1 cellular context compared by ENCODE assay signal in the genomic region with DNA sequence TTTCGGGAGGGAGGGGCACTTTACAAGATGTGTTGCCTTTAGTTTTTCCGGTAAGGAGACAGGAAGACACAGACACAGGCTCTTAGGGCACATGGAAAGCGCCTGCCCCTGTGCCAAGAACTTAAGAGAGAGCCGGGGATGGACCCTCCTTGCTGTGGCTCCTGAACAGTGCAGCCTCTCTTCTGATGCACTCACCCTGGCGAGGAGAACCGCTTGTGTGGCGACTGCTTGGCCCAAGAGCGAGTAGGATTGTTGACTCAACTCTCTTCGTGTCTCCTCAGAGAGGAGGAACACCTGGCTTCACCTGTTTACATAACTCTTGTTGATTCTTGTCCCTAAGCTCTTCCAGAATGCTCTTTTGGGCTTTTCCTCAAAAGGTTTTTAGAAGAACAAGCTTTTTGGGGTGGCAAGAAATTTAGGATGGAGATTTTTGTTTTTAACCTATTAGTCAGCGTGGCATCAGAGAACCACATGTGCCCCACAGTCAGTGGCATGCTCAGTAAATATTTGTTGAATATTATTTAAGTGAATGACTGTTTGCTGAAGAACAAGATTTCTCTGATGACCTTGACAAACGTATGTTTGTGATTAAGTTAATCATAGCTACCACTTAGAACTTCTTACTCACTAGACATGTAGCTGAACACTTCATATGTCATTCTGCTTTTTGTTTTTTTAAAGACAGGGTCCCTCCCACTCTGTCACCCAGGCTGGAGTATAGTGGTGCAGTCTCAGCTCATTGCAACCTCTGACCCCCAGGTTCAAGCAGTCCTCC.
TF ChIP-seq lines count a peak whose summit lies in the region.

No MANE protein-coding gene starts in this region.

TF ChIP-seq in GM23338, 12 proteins besides CTCF, POLR2A, EP300 and RAD21 (continued from another document):
- TF ChIP-seq, protein P1, sequence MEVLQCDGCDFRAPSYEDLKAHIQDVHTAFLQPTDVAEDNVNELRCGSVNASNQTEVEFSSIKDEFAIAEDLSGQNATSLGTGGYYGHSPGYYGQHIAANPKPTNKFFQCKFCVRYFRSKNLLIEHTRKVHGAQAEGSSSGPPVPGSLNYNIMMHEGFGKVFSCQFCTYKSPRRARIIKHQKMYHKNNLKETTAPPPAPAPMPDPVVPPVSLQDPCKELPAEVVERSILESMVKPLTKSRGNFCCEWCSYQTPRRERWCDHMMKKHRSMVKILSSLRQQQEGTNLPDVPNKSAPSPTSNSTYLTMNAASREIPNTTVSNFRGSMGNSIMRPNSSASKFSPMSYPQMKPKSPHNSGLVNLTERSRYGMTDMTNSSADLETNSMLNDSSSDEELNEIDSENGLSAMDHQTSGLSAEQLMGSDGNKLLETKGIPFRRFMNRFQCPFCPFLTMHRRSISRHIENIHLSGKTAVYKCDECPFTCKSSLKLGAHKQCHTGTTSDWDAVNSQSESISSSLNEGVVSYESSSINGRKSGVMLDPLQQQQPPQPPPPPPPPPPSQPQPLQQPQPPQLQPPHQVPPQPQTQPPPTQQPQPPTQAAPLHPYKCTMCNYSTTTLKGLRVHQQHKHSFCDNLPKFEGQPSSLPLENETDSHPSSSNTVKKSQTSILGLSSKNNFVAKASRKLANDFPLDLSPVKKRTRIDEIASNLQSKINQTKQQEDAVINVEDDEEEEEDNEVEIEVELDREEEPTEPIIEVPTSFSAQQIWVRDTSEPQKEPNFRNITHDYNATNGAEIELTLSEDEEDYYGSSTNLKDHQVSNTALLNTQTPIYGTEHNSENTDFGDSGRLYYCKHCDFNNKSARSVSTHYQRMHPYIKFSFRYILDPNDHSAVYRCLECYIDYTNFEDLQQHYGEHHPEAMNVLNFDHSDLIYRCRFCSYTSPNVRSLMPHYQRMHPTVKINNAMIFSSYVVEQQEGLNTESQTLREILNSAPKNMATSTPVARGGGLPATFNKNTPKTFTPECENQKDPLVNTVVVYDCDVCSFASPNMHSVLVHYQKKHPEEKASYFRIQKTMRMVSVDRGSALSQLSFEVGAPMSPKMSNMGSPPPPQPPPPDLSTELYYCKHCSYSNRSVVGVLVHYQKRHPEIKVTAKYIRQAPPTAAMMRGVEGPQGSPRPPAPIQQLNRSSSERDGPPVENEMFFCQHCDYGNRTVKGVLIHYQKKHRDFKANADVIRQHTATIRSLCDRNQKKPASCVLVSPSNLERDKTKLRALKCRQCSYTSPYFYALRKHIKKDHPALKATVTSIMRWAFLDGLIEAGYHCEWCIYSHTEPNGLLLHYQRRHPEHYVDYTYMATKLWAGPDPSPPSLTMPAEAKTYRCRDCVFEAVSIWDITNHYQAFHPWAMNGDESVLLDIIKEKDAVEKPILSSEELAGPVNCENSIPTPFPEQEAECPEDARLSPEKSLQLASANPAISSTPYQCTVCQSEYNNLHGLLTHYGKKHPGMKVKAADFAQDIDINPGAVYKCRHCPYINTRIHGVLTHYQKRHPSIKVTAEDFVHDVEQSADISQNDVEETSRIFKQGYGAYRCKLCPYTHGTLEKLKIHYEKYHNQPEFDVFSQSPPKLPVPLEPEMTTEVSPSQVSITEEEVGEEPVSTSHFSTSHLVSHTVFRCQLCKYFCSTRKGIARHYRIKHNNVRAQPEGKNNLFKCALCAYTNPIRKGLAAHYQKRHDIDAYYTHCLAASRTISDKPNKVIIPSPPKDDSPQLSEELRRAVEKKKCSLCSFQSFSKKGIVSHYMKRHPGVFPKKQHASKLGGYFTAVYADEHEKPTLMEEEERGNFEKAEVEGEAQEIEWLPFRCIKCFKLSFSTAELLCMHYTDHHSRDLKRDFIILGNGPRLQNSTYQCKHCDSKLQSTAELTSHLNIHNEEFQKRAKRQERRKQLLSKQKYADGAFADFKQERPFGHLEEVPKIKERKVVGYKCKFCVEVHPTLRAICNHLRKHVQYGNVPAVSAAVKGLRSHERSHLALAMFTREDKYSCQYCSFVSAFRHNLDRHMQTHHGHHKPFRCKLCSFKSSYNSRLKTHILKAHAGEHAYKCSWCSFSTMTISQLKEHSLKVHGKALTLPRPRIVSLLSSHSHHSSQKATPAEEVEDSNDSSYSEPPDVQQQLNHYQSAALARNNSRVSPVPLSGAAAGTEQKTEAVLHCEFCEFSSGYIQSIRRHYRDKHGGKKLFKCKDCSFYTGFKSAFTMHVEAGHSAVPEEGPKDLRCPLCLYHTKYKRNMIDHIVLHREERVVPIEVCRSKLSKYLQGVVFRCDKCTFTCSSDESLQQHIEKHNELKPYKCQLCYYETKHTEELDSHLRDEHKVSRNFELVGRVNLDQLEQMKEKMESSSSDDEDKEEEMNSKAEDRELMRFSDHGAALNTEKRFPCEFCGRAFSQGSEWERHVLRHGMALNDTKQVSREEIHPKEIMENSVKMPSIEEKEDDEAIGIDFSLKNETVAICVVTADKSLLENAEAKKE (CRISPR knock-in tag; IDR thresholded peaks at IDR 0.05), result no peak
- TF ChIP-seq CREB1 (CRISPR knock-in tag; IDR thresholded peaks at IDR 0.05; ENCODE audit: low read depth) (no peak), ZNF114 (CRISPR knock-in tag; IDR thresholded peaks at IDR 0.05) (no peak), EZH2 (IDR thresholded peaks at IDR 0.05; ENCODE audit: low read depth, unreplicated experiment) (no peak), POLR2AphosphoS5 (IDR thresholded peaks at IDR 0.05; ENCODE audit: low read depth) (no peak), ZNF331 (CRISPR knock-in tag; IDR thresholded peaks at IDR 0.05; ENCODE audit: low read depth) (no peak), EZH2phosphoT487 (IDR thresholded peaks at IDR 0.05; ENCODE audit: unreplicated experiment) (no peak), REST (IDR thresholded peaks at IDR 0.05; ENCODE audit: unreplicated experiment) (no peak)
- TF ChIP-seq, protein P2, sequence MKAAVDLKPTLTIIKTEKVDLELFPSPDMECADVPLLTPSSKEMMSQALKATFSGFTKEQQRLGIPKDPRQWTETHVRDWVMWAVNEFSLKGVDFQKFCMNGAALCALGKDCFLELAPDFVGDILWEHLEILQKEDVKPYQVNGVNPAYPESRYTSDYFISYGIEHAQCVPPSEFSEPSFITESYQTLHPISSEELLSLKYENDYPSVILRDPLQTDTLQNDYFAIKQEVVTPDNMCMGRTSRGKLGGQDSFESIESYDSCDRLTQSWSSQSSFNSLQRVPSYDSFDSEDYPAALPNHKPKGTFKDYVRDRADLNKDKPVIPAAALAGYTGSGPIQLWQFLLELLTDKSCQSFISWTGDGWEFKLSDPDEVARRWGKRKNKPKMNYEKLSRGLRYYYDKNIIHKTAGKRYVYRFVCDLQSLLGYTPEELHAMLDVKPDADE (IDR thresholded peaks at IDR 0.05), result no peak
